Comparison of ENCODE assay signal across 11 cellular contexts in genomic region chr12:90023207-90023870, GRCh38.
"Had no signal": no experiment of that assay in that cellular context is flagged by ENCODE, and none has a peak within 500 bp of the region (broad histone marks: within the 10 kb centered on the region; RNA-seq: fewer than 3 reads in every experiment).

No MANE protein-coding gene starts in this region.

- ATAC-seq: body of pancreas; naive thymus-derived CD4-positive, alpha-beta T cell had no signal

- H3K9me3 ChIP-seq: body of pancreas, right atrium auricular region, stomach, thoracic aorta had no signal

- H3K79me2 ChIP-seq: hepatocyte had no signal

- H3K4me2 ChIP-seq: hepatocyte had no signal

- H3K36me3 ChIP-seq: right atrium auricular region, stomach, thoracic aorta had no signal

- H3K4me3 ChIP-seq: body of pancreas, hepatocyte, right atrium auricular region, stomach, thoracic aorta had no signal

- H3K27me3 ChIP-seq: body of pancreas, hepatocyte, right atrium auricular region, stomach had no signal

- H3K27ac ChIP-seq: body of pancreas, hepatocyte, right atrium auricular region, stomach, thoracic aorta had no signal

- H3K4me1 ChIP-seq: body of pancreas, stomach had no signal

- DNase-seq: activated CD4-positive, alpha-beta T cell treated with anti-CD3 and anti-CD28 coated beads, Interleukin-2, amount 50 U/mL, for 4 hours; activated effector memory CD4-positive, alpha-beta T cell treated with Interleukin-2 at 50 U/mL for 16 hours; activated T-cell treated with anti-CD3 and anti-CD28 coated beads, Interleukin-2, amount 50 U/mL, for 24 hours; body of pancreas; effector memory CD4-positive, alpha-beta T cell; naive thymus-derived CD4-positive, alpha-beta T cell; small intestine; stomach had no signal

- H2AFZ ChIP-seq: hepatocyte had no signal
